ENCODE assay signal across 15 cellular contexts in the genomic region with DNA sequence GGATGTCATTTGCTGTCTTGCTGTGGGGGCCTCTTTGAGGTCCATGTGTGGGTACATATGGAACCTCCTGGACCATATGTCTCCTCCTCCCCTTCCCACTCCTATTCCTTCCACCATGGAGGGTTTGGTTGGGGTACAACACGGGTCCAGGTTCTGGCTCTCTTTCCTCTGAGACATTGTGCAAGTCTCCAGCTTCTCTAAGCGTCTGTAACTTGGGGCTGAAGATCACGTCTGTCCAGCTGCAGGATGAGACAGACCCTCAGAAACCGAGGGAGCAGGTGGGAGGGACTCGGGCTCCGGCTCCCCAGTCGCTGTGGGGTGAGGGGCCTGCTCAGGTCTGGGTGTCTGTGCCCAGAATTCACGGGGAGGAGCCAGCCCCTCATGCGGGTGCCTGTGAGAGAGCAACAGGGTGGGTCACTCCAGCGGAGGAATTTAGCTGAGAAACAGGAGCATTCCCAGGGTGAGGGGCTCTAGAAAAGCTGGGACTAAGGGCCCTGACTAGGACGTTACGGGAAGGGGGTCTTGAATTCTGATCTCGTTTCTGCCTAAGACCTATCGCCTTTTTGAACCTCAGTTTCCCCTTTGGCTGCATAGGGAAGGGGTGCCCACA. TPM values are rescaled to one million over a fixed set of nuclear protein-coding genes. Genes with fewer than 3 reads are reported as not detected.
DNase-seq lines count a peak whose midpoint lies in the region; ATAC-seq, FAIRE-seq and TF ChIP-seq lines count a peak whose summit lies in the region.
"Had no signal": no experiment of that assay in that cellular context is flagged by ENCODE, and none has a peak within 500 bp of the region (broad histone marks: within the 10 kb centered on the region; RNA-seq: fewer than 3 reads in every experiment).

No MANE protein-coding gene starts in this region.

- H3K27me3 Mint-ChIP-seq in activated naive CD8-positive, alpha-beta T cell = peaks cover 36% of the 10 kb centered on the region
- H3K27me3 Mint-ChIP-seq in activated naive CD8-positive, alpha-beta T cell treated with anti-CD3 and anti-CD28 coated beads for 36 hours = peaks cover 67% of the 10 kb centered on the region
- peaks cover 31 to 71% (median 51%) of the 10 kb centered on the region in 5 donors for H3K27me3 Mint-ChIP-seq in naive thymus-derived CD8-positive, alpha-beta T cell

- FAIRE-seq in GM12892 (lab: Jason Lieb, UNC) = no peak

- 7 to 10% methylated on average over 14 of the region's 14 CpGs for WGBS in ectodermal cell, 2 experiments

- H3K9me3 Mint-ChIP-seq in activated naive CD8-positive, alpha-beta T cell (ENCODE audit: low read depth) = no peaks in the 10 kb centered on the region
- H3K9me3 Mint-ChIP-seq in activated naive CD8-positive, alpha-beta T cell treated with anti-CD3 and anti-CD28 coated beads for 36 hours = no peaks in the 10 kb centered on the region
- no peaks in the 10 kb centered on the region for H3K9me3 Mint-ChIP-seq in naive thymus-derived CD8-positive, alpha-beta T cell
- H3K9me3 Mint-ChIP-seq: activated CD4-positive, alpha-beta memory T cell treated with anti-CD3 and anti-CD28 coated beads for 36 hours; activated T-helper 1 cell treated with anti-CD3 and anti-CD28 coated beads, Interleukin-12 subunit alpha, Interleukin-12 subunit beta, Interleukin-2, Interleukin-4 antibody, amounts not matched to agents 30 ng/mL and 10 ng/mL and 1 ng/mL, durations not matched to agents 14 hours and 24 hours and 36 hours had no signal

- TF ChIP-seq POLR2A in GM12892 (IDR thresholded peaks at IDR 0.05; ENCODE audit: low read depth, low read length) = no peak

- H3K4me3 Mint-ChIP-seq in activated naive CD8-positive, alpha-beta T cell = peak overlapping the region; percentile 42
- H3K4me3 Mint-ChIP-seq in activated naive CD8-positive, alpha-beta T cell treated with anti-CD3 and anti-CD28 coated beads for 36 hours = no peak overlapping the region
- peak overlapping the region in 8 of 10 donors; percentile 3 to 59 (median 48) for H3K4me3 Mint-ChIP-seq in naive thymus-derived CD8-positive, alpha-beta T cell
- H3K4me3 Mint-ChIP-seq: activated CD4-positive, alpha-beta memory T cell treated with anti-CD3 and anti-CD28 coated beads for 36 hours; activated T-helper 1 cell treated with anti-CD3 and anti-CD28 coated beads, Interleukin-12 subunit alpha, Interleukin-12 subunit beta, Interleukin-2, Interleukin-4 antibody, amounts not matched to agents 30 ng/mL and 10 ng/mL and 1 ng/mL, durations not matched to agents 14 hours and 24 hours and 36 hours had no signal

- H3K9me3 ChIP-seq in ectodermal cell (ENCODE audit: control insufficient read depth, low read length) (no peaks in the 10 kb centered on the region), thoracic aorta (no peaks in the 10 kb centered on the region)
- H3K9me3 ChIP-seq: right lobe of liver, thyroid gland had no signal

- no peaks in the 10 kb centered on the region for H3K36me3 Mint-ChIP-seq in activated naive CD8-positive, alpha-beta T cell
- no peaks in the 10 kb centered on the region for H3K36me3 Mint-ChIP-seq in activated naive CD8-positive, alpha-beta T cell treated with anti-CD3 and anti-CD28 coated beads for 36 hours
- no peaks in the 10 kb centered on the region for H3K36me3 Mint-ChIP-seq in naive thymus-derived CD8-positive, alpha-beta T cell
- H3K36me3 Mint-ChIP-seq: activated CD4-positive, alpha-beta memory T cell treated with anti-CD3 and anti-CD28 coated beads for 36 hours; naive B cell had no signal

- H3K4me1 ChIP-seq in ectodermal cell (ENCODE audit: control insufficient read depth, insufficient read depth, low read length) (peaks cover 17% of the 10 kb centered on the region), thoracic aorta (ENCODE audit: control insufficient read depth in 1 of 2, low read depth in 2 of 2) (peaks cover 4 to 11% of the 10 kb centered on the region in 2 donors)

- H3K27ac ChIP-seq in ectodermal cell (ENCODE audit: insufficient read depth, low read depth, low read length, poor library complexity, severe bottlenecking) (no peak overlapping the region), thoracic aorta (no peak overlapping the region)
- H3K27ac ChIP-seq: C4-2B, right lobe of liver, thyroid gland had no signal

- peaks cover 95% of the 10 kb centered on the region for H3K27me3 ChIP-seq in ectodermal cell (ENCODE audit: control insufficient read depth, insufficient read depth, low read length, poor library complexity, severe bottlenecking)
- no peaks in the 10 kb centered on the region for H3K27me3 ChIP-seq in thoracic aorta (replicated peaks; ENCODE audit: insufficient read depth)
- H3K27me3 ChIP-seq: thyroid gland had no signal

- H3K36me3 ChIP-seq in ectodermal cell (ENCODE audit: control insufficient read depth, insufficient read depth, low read length) = no peaks in the 10 kb centered on the region
- no peaks in the 10 kb centered on the region for H3K36me3 ChIP-seq in thoracic aorta
- H3K36me3 ChIP-seq: right lobe of liver, thyroid gland had no signal

- POLR2A ChIA-PET in naive thymus-derived CD8-positive, alpha-beta T cell (lab: Charles Lee) = no interaction called here

- no peak for ATAC-seq in naive thymus-derived CD8-positive, alpha-beta T cell
- ATAC-seq in thoracic aorta (ENCODE audit: insufficient number of reproducible peaks, low FRiP score, low read depth) (no peak), HG02884 (IDR thresholded peaks at IDR 0.05; ENCODE audit: unreplicated experiment) (no peak), GM18867 (IDR thresholded peaks at IDR 0.05; ENCODE audit: unreplicated experiment) (no peak)

- peaks cover 18% of the 10 kb centered on the region for H3K4me1 Mint-ChIP-seq in activated naive CD8-positive, alpha-beta T cell (ENCODE audit: low read depth)
- H3K4me1 Mint-ChIP-seq in activated naive CD8-positive, alpha-beta T cell treated with anti-CD3 and anti-CD28 coated beads for 36 hours = peaks cover 11% of the 10 kb centered on the region
- peaks cover 10 to 25% (median 20%) of the 10 kb centered on the region in 4 donors for H3K4me1 Mint-ChIP-seq in naive thymus-derived CD8-positive, alpha-beta T cell

- H3K4me3 ChIP-seq in ectodermal cell (ENCODE audit: insufficient read depth, low read depth, low read length) (peak overlapping the region; percentile 27), thoracic aorta (peak overlapping the region; percentile 67)
- H3K4me3 ChIP-seq: thyroid gland had no signal

- no peak for TF ChIP-seq CTCF in thoracic aorta (IDR thresholded peaks at IDR 0.05)

- no peak for DNase-seq in activated naive CD8-positive, alpha-beta T cell treated with anti-CD3 and anti-CD28 coated beads for 36 hours
- no peak for DNase-seq in naive thymus-derived CD8-positive, alpha-beta T cell
- DNase-seq in thoracic aorta (ENCODE audit: low spot score) (no peak), GM12892 (ENCODE audit: insufficient read length) (no peak)
- DNase-seq: cortex of kidney had no signal

- no peak overlapping the region for H3K27ac Mint-ChIP-seq in activated naive CD8-positive, alpha-beta T cell
- no peak overlapping the region for H3K27ac Mint-ChIP-seq in activated naive CD8-positive, alpha-beta T cell treated with anti-CD3 and anti-CD28 coated beads for 36 hours
- peak overlapping the region in 1 of 10 donors; percentile 40 for H3K27ac Mint-ChIP-seq in naive thymus-derived CD8-positive, alpha-beta T cell
- H3K27ac Mint-ChIP-seq: activated CD4-positive, alpha-beta memory T cell treated with anti-CD3 and anti-CD28 coated beads for 36 hours had no signal

RNA-seq across cellular contexts. Expression of a gene that starts 42.0 kb away (rescaled TPM):
- not detected for total RNA-seq in activated naive CD8-positive, alpha-beta T cell treated with anti-CD3 and anti-CD28 coated beads for 36 hours
- polyA plus RNA-seq in ectodermal cell (2013, experiment 1 of 4) = 19.6 TPM
- 30.9 TPM for polyA plus RNA-seq in ectodermal cell (2013, experiment 2 of 4)
- 23.8 TPM for polyA plus RNA-seq in ectodermal cell (2013, experiment 3 of 4)
- 21.4 TPM for polyA plus RNA-seq in ectodermal cell (2013, experiment 4 of 4)
- not detected for total RNA-seq in naive thymus-derived CD8-positive, alpha-beta T cell
- polyA plus RNA-seq in naive thymus-derived CD8-positive, alpha-beta T cell = not detected
- total RNA-seq in thoracic aorta = not detected
- polyA plus RNA-seq in GM12892 (2012; ENCODE audit: missing spikeins) = not detected
- total RNA-seq: activated T-helper 1 cell treated with anti-CD3 and anti-CD28 coated beads, Interleukin-12 subunit alpha, Interleukin-12 subunit beta, Interleukin-2, Interleukin-4 antibody, amounts not matched to agents 30 ng/mL and 10 ng/mL and 1 ng/mL, durations not matched to agents 14 hours and 24 hours and 36 hours; right lobe of liver; thyroid gland had no signal

RNA-seq across cellular contexts. Expression of a gene that starts 53.5 kb away (rescaled TPM):
- total RNA-seq in activated naive CD8-positive, alpha-beta T cell treated with anti-CD3 and anti-CD28 coated beads for 36 hours = 1 to 10 TPM; 2.8 to 3.4 TPM
- polyA plus RNA-seq in ectodermal cell (2013, experiment 1 of 4) = 5.9 TPM
- 6.3 TPM for polyA plus RNA-seq in ectodermal cell (2013, experiment 2 of 4)
- polyA plus RNA-seq in ectodermal cell (2013, experiment 3 of 4) = 3.4 TPM
- 5.4 TPM for polyA plus RNA-seq in ectodermal cell (2013, experiment 4 of 4)
- 10 to 100 TPM in 1 of 2 experiments, 1 to 10 TPM in 1; 8.9 to 10.2 TPM for total RNA-seq in naive thymus-derived CD8-positive, alpha-beta T cell
- 1 to 10 TPM in 2 of 3 donors, under 1 TPM in 1; 0.46 to 2.2 (median 1.4) TPM for polyA plus RNA-seq in naive thymus-derived CD8-positive, alpha-beta T cell
- total RNA-seq in thoracic aorta = 10 to 100 TPM; 14.1 to 21.9 TPM
- polyA plus RNA-seq in GM12892 (2012; ENCODE audit: missing spikeins) = 1.6 TPM
